1 cellular context compared by ENCODE assay signal in genomic region chr7:131108212-131108980, GRCh38.
A peak's percentile ranks its signal among the peaks of the same experiment; 100 is the strongest.
TF ChIP-seq lines count a peak whose summit lies in the region.

No MANE protein-coding gene starts in this region.

TF ChIP-seq in GM12878, 131 proteins besides CTCF, POLR2A, EP300 and RAD21 (continued from another document):
- TF ChIP-seq ETV6 (conservative IDR thresholded peaks at IDR 0.05 in 1 of 2, IDR thresholded peaks at IDR 0.05 in 1 of 2; ENCODE audit: borderline replicate concordance in 1 of 2, low read depth in 1 of 2) (peak in 1 of 2 experiments; percentile 57; a peak in 1 of 4 replicates), PAX8 (IDR thresholded peaks at IDR 0.05) (no peak), CHD2 (IDR thresholded peaks at IDR 0.05; ENCODE audit: borderline replicate concordance, low read depth, low read length) (0 out of 2 replicates have a peak, but pooled peaks have one; percentile 30), IRF3 (IDR thresholded peaks at IDR 0.05) (no peak), PAX5 (IDR thresholded peaks at IDR 0.05; ENCODE audit: borderline replicate concordance, low read depth, low read length) (peak; percentile 28; the same call in 1 of the 2 replicates), MTA2 (IDR thresholded peaks at IDR 0.05; ENCODE audit: low read depth) (peak; percentile 35; the same call in 1 of the 2 replicates), RBBP5 (conservative IDR thresholded peaks at IDR 0.05) (no peak), MEF2B (IDR thresholded peaks at IDR 0.05; ENCODE audit: partially characterized antibody, poor library complexity, severe bottlenecking) (peak; percentile 47), POLR2AphosphoS5 (IDR thresholded peaks at IDR 0.05; ENCODE audit: low read length) (peak; percentile 11; the same call in 1 of the 2 replicates), IKZF1 (conservative IDR thresholded peaks at IDR 0.05) (no peak), NR2F1 (conservative IDR thresholded peaks at IDR 0.05) (peak; percentile 59; the same call in 1 of the 2 replicates), SKIL (IDR thresholded peaks at IDR 0.05; ENCODE audit: low read depth, poor library complexity, severe bottlenecking) (peak; percentile 64), POU2F2 (IDR thresholded peaks at IDR 0.05; ENCODE audit: borderline replicate concordance, low read depth, low read length) (peak; percentile 9; the same call in 1 of the 3 replicates), SIN3A (IDR thresholded peaks at IDR 0.05; ENCODE audit: low read depth, low read length) (peak; percentile 21; the same call in 1 of the 2 replicates), IKZF2 (IDR thresholded peaks at IDR 0.05) (peak; percentile 14 to 23; a peak in 3 of 4 replicates), FOXM1 (IDR thresholded peaks at IDR 0.05; ENCODE audit: low read depth, low read length) (peak; percentile 34), SRF (IDR thresholded peaks at IDR 0.05; ENCODE audit: low read depth in 2 of 2, low read length in 2 of 2) (peak; percentile 91 to 97), MXI1 (IDR thresholded peaks at IDR 0.05; ENCODE audit: low read depth, low read length) (peak; percentile 7; the same call in 1 of the 2 replicates), BACH1 (IDR thresholded peaks at IDR 0.05; ENCODE audit: borderline replicate concordance) (peak; percentile 37; the same call in 1 of the 2 replicates), BCL11A (IDR thresholded peaks at IDR 0.05; ENCODE audit: low read depth, low read length) (peak; percentile 18; the same call in 1 of the 2 replicates), SMAD1 (IDR thresholded peaks at IDR 0.05; ENCODE audit: low read depth, partially characterized antibody) (peak; percentile 71), ZBTB40 (IDR thresholded peaks at IDR 0.05; ENCODE audit: borderline replicate concordance) (no peak), CREM (IDR thresholded peaks at IDR 0.05; ENCODE audit: low read depth) (peak; percentile 60; the same call in 1 of the 2 replicates)
- TF ChIP-seq, protein P1, sequence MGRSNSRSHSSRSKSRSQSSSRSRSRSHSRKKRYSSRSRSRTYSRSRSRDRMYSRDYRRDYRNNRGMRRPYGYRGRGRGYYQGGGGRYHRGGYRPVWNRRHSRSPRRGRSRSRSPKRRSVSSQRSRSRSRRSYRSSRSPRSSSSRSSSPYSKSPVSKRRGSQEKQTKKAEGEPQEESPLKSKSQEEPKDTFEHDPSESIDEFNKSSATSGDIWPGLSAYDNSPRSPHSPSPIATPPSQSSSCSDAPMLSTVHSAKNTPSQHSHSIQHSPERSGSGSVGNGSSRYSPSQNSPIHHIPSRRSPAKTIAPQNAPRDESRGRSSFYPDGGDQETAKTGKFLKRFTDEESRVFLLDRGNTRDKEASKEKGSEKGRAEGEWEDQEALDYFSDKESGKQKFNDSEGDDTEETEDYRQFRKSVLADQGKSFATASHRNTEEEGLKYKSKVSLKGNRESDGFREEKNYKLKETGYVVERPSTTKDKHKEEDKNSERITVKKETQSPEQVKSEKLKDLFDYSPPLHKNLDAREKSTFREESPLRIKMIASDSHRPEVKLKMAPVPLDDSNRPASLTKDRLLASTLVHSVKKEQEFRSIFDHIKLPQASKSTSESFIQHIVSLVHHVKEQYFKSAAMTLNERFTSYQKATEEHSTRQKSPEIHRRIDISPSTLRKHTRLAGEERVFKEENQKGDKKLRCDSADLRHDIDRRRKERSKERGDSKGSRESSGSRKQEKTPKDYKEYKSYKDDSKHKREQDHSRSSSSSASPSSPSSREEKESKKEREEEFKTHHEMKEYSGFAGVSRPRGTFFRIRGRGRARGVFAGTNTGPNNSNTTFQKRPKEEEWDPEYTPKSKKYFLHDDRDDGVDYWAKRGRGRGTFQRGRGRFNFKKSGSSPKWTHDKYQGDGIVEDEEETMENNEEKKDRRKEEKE (IDR thresholded peaks at IDR 0.05): no peak
- TF ChIP-seq, protein P2, sequence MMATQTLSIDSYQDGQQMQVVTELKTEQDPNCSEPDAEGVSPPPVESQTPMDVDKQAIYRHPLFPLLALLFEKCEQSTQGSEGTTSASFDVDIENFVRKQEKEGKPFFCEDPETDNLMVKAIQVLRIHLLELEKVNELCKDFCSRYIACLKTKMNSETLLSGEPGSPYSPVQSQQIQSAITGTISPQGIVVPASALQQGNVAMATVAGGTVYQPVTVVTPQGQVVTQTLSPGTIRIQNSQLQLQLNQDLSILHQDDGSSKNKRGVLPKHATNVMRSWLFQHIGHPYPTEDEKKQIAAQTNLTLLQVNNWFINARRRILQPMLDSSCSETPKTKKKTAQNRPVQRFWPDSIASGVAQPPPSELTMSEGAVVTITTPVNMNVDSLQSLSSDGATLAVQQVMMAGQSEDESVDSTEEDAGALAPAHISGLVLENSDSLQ (IDR thresholded peaks at IDR 0.05): 0 out of 2 replicates have a peak, but pooled peaks have one; percentile 28
- TF ChIP-seq, protein P3, sequence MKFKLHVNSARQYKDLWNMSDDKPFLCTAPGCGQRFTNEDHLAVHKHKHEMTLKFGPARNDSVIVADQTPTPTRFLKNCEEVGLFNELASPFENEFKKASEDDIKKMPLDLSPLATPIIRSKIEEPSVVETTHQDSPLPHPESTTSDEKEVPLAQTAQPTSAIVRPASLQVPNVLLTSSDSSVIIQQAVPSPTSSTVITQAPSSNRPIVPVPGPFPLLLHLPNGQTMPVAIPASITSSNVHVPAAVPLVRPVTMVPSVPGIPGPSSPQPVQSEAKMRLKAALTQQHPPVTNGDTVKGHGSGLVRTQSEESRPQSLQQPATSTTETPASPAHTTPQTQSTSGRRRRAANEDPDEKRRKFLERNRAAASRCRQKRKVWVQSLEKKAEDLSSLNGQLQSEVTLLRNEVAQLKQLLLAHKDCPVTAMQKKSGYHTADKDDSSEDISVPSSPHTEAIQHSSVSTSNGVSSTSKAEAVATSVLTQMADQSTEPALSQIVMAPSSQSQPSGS (IDR thresholded peaks at IDR 0.05; ENCODE audit: low read length): peak; percentile 21; the same call in 1 of the 2 replicates
